ENCODE assay signal across 8 cellular contexts in the genomic region with DNA sequence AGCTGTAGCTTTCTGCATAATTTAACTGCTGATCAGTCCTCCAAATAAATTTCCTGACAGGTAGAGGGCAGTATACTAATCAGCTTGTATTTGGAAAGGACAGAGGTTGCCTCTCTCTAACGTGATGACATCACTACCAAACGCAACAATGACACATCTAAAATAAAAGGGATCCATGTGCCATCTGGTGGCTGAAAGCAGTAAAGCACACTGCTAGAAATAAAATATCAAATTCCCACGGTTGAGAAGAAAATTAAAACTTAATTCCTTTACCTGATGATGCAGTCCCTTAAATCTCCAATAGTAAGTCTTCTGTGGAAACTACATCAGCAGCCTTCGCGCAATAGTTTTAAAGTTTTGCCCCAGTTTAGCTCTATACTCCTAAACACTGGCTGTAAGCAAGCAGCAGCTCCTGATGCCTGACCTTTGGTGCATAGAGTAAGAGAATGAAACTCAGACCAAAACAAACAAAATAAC. TPM values are rescaled to one million over a fixed set of nuclear protein-coding genes. Genes with fewer than 3 reads are reported as not detected.
A peak's percentile ranks its signal among the peaks of the same experiment; 100 is the strongest.
DNase-seq lines count a peak whose midpoint lies in the region; ATAC-seq and TF ChIP-seq lines count a peak whose summit lies in the region.

No MANE protein-coding gene starts in this region.

- DNase-seq in Ammon's horn (ENCODE audit: low spot score), result peak; percentile 95
- peak; percentile 81 for DNase-seq in NCI-H2171 treated with DMSO at 0.1 percent for 48 hours (lab: John Stamatoyannopoulos, UW)
- DNase-seq in cardiac fibroblast (ENCODE audit: low read depth in 2 of 2), result peak; percentile 97 to 98
- peak; percentile 85 for DNase-seq in kidney epithelial cell (ENCODE audit: low read depth)
- peak; percentile 23 to 38 (median 28) for DNase-seq in stimulated activated CD4-positive, alpha-beta T cell treated with anti-CD3 and anti-CD28 coated beads, Interleukin-1b, Interleukin-23, amount 100 ng/mL, for 24 hours (ENCODE audit: low read depth in 4 of 4, low spot score in 1 of 4)

- peaks cover 1% of the 10 kb centered on the region for H3K36me3 ChIP-seq in kidney epithelial cell (ENCODE audit: control insufficient read depth, insufficient read depth, low read length)

- no peak overlapping the region for H3K4me3 ChIP-seq in cardiac fibroblast (replicated peaks in 1 of 2; ENCODE audit: low read depth in 2 of 2, low read length in 2 of 2)
- no peak overlapping the region for H3K4me3 ChIP-seq in kidney epithelial cell (ENCODE audit: low read depth, low read length)

- TF ChIP-seq CTCF in VCaP (conservative IDR thresholded peaks at IDR 0.05) (peak; percentile 97), cardiac fibroblast (IDR thresholded peaks at IDR 0.05; ENCODE audit: low read depth, low read length) (peak; percentile 76), kidney epithelial cell (IDR thresholded peaks at IDR 0.05; ENCODE audit: insufficient read depth, low read length, poor library complexity, severe bottlenecking) (peak; percentile 86)

- H3K27me3 ChIP-seq in kidney epithelial cell (ENCODE audit: control insufficient read depth, insufficient read depth, low read length), result no peaks in the 10 kb centered on the region

- ATAC-seq in GM19023 (IDR thresholded peaks at IDR 0.05; ENCODE audit: unreplicated experiment), result peak; percentile 89
- ATAC-seq in HG03175 (IDR thresholded peaks at IDR 0.05; ENCODE audit: unreplicated experiment), result peak; percentile 99

- H3K27ac ChIP-seq in VCaP, result peak overlapping the region; percentile 84

RNA-seq across cellular contexts. Expression of a gene that starts 54.5 kb away (rescaled TPM):
- total RNA-seq in kidney epithelial cell, result 99.7 and 103 TPM in 2 replicates

Comparison
In these comparisons a context has a peak if more than half of its experiments do, and no peak if none do; other contexts are left out.
1. DNase-seq: peak in every context shown above with its lines; median percentile 98 in cardiac fibroblast; 95 in Ammon's horn; 85 in kidney epithelial cell; 81 in NCI-H2171 treated with DMSO at 0.1 percent for 48 hours; 28 in stimulated activated CD4-positive, alpha-beta T cell treated with anti-CD3 and anti-CD28 coated beads, Interleukin-1b, Interleukin-23, amount 100 ng/mL, for 24 hours.